8 cellular contexts compared by ENCODE assay signal in genomic region chr5:161545701-161546462, GRCh38. TPM values are rescaled to one million over a fixed set of nuclear protein-coding genes. Genes with fewer than 3 reads are reported as not detected.
A peak's percentile ranks its signal among the peaks of the same experiment; 100 is the strongest.
DNase-seq lines count a peak whose midpoint lies in the region; ATAC-seq, FAIRE-seq and TF ChIP-seq lines count a peak whose summit lies in the region.

No MANE protein-coding gene starts in this region.

- TF ChIP-seq POLR2A in A549 (IDR thresholded peaks at IDR 0.05; ENCODE audit: low read length) (no peak), NB4 (IDR thresholded peaks at IDR 0.05; ENCODE audit: extremely low read depth, insufficient read length) (no peak)

- TF ChIP-seq CTCF in A549 (IDR thresholded peaks at IDR 0.05) (no peak), NB4 (IDR thresholded peaks at IDR 0.05; ENCODE audit: low read depth, low read length) (no peak), D721Med (IDR thresholded peaks at IDR 0.05; ENCODE audit: insufficient read depth, missing control alignments) (no peak)

- H3K36me3 ChIP-seq in iPS-20b (ENCODE audit: insufficient read depth, low read depth, low read length) = no peaks in the 10 kb centered on the region
- no peaks in the 10 kb centered on the region for H3K36me3 ChIP-seq in effector memory CD4-positive, alpha-beta T cell (ENCODE audit: control insufficient read depth, insufficient read depth, low read length)

- TF ChIP-seq EP300 in A549 (IDR thresholded peaks at IDR 0.05) = no peak

- H3K27ac ChIP-seq in A549 (no peak overlapping the region), iPS-20b (ENCODE audit: low read length) (no peak overlapping the region)
- H3K27ac ChIP-seq in effector memory CD4-positive, alpha-beta T cell (ENCODE audit: insufficient read depth, low read length, poor library complexity, severe bottlenecking) = no peak overlapping the region

- no peak for FAIRE-seq in A549 (lab: Jason Lieb, UNC)
- FAIRE-seq in D721Med (lab: Jason Lieb, UNC) = no peak

- POLR2A ChIA-PET in A549 (lab: Yijun Ruan, JAX) = interaction anchor here (0.6 kb wide), 1 partner anchor 1127 kb away, joined by 5 read pairs; no protein-coding TSS in a partner anchor

- H3K4me1 ChIP-seq in A549 (peaks cover 16% of the 10 kb centered on the region; the same call in 2 of the 3 replicates), iPS-20b (ENCODE audit: insufficient read depth, low read length) (peaks cover 14% of the 10 kb centered on the region; the same call in 1 of the 2 replicates)
- H3K4me1 ChIP-seq in effector memory CD4-positive, alpha-beta T cell (ENCODE audit: control insufficient read depth, insufficient read depth, low read length, poor library complexity, severe bottlenecking) = no peaks in the 10 kb centered on the region

- H3K27me3 ChIP-seq in iPS-20b (ENCODE audit: insufficient read depth, low read length) = peaks cover 67% of the 10 kb centered on the region
- H3K27me3 ChIP-seq in effector memory CD4-positive, alpha-beta T cell (replicated peaks; ENCODE audit: control insufficient read depth, insufficient read depth, low read length, poor library complexity, severe bottlenecking) = peaks cover 18% of the 10 kb centered on the region

- CTCF ChIA-PET in A549 (lab: Yijun Ruan, JAX) = interaction anchor here (2.6 kb wide), 1 partner anchor 10 kb away, joined by 10 read pairs; no protein-coding TSS in a partner anchor

- DNase-seq in A549 (ENCODE audit: low read depth in 1 of 2, low spot score in 1 of 2) = no peak
- DNase-seq in NB4 (ENCODE audit: low read depth) = no peak
- no peak for DNase-seq in SKM-1 (lab: John Stamatoyannopoulos, UW; ENCODE audit: unreplicated experiment)
- no peak for DNase-seq in D721Med (ENCODE audit: insufficient read length, low spot score)
- no peak for DNase-seq in effector memory CD4-positive, alpha-beta T cell
- no peak for DNase-seq in kidney glomerular epithelial cell (lab: John Stamatoyannopoulos, UW)

- no peaks in the 10 kb centered on the region for H3K9me3 ChIP-seq in A549
- no peaks in the 10 kb centered on the region for H3K9me3 ChIP-seq in iPS-20b (ENCODE audit: insufficient read depth, low read depth, low read length)
- H3K9me3 ChIP-seq in effector memory CD4-positive, alpha-beta T cell (ENCODE audit: control insufficient read depth, low read length) = no peaks in the 10 kb centered on the region

- 37% methylated on average over 13 of the region's 13 CpGs for WGBS in A549 (ENCODE audit: missing lambda C conversion rate)

- no peak overlapping the region for H3K9ac ChIP-seq in iPS-20b (ENCODE audit: low read depth, low read length)

- H3K4me2 ChIP-seq in A549 = peak overlapping the region; percentile 90

- no peak for TF ChIP-seq RAD21 in A549 (conservative IDR thresholded peaks at IDR 0.05 in 1 of 2, IDR thresholded peaks at IDR 0.05 in 1 of 2)

- H3K4me3 ChIP-seq in A549 (no peak overlapping the region; the same call in 2 of the 3 replicates), NB4 (ENCODE audit: low read depth, low read length) (peak overlapping the region; percentile 67), iPS-20b (ENCODE audit: low read length) (peak overlapping the region; percentile 76)
- no peak overlapping the region for H3K4me3 ChIP-seq in effector memory CD4-positive, alpha-beta T cell (ENCODE audit: insufficient read depth, low read depth, low read length, poor library complexity, severe bottlenecking)

- ATAC-seq in A549 = no peak
- peak; percentile 6 for ATAC-seq in GM18909 (IDR thresholded peaks at IDR 0.05; ENCODE audit: poor library complexity, unreplicated experiment)

TF ChIP-seq in A549, 52 proteins besides CTCF, POLR2A, EP300 and RAD21:
- no peak for TF ChIP-seq MAFK (IDR thresholded peaks at IDR 0.05; ENCODE audit: partially characterized antibody)
- no peak for TF ChIP-seq RFX5 (IDR thresholded peaks at IDR 0.05)

RNA-seq across cellular contexts. Expression of gene GABRB2, which starts 0.6 kb away (rescaled TPM):
- polyA plus RNA-seq in A549 (2011; rRNA removed) (not detected in 2 replicates), A549 (2017; fragmentation: RNase III; extraction: RNeasy Plus Mini Kit Qiagen cat#74134 plus additional on column Dnase treatment) (not detected in 3 replicates)
- not detected in 2 replicates for polyA plus RNA-seq in A549 (2012; cell fraction: cytosol; rRNA removed)
- polyA plus RNA-seq in A549 (2012; cell fraction: nucleus; rRNA removed) = not detected in 2 replicates
- polyA minus RNA-seq in A549 (2011; rRNA and poly(A)+ RNA removed) = not detected in 2 replicates

Comparison
In these comparisons a context has a peak if more than half of its experiments do, and no peak if none do; other contexts are left out.
1. H3K4me3 ChIP-seq: peak in NB4 (single experiment) and iPS-20b (single experiment); none in A549 (single experiment) and effector memory CD4-positive, alpha-beta T cell (single experiment).